7 cellular contexts compared by ENCODE assay signal in genomic region chr13:79682164-79682563, GRCh38.
"Had no signal": no experiment of that assay in that cellular context is flagged by ENCODE, and none has a peak within 500 bp of the region (broad histone marks: within the 10 kb centered on the region; RNA-seq: fewer than 3 reads in every experiment).

No MANE protein-coding gene starts in this region.

- H3K4me3 ChIP-seq: GM23338 had no signal

- FAIRE-seq: H1, H54, HTR-8/SVneo had no signal

- DNase-seq: H9, HCEC 1CT, IMR-90 had no signal

- ATAC-seq: GM23338 had no signal

- H3K9me3 Mint-ChIP-seq: GM23338 had no signal

- H3K27ac Mint-ChIP-seq: GM23338, H9 had no signal

- H3K4me2 ChIP-seq: GM23338 had no signal

- H3K4me3 Mint-ChIP-seq: GM23338, H9 had no signal

- H2AFZ ChIP-seq: GM23338 had no signal
